In genomic region chr13:41812851-41813250, GRCh38 we compare ENCODE assay signal across 1 cellular context.
TF ChIP-seq lines count a peak whose summit lies in the region.

No MANE protein-coding gene starts in this region.

TF ChIP-seq in HepG2, 621 proteins besides CTCF, POLR2A, EP300 and RAD21 (continued from another document):
- no peak for TF ChIP-seq CENPBD1 (CRISPR knock-in tag; IDR thresholded peaks at IDR 0.05; ENCODE audit: borderline replicate concordance, low read depth)
- no peak for TF ChIP-seq ZNF614 (CRISPR knock-in tag; IDR thresholded peaks at IDR 0.05; ENCODE audit: borderline replicate concordance)
- TF ChIP-seq ZNF501 (CRISPR knock-in tag; IDR thresholded peaks at IDR 0.05), result no peak
- no peak for TF ChIP-seq ZNF713 (CRISPR knock-in tag; IDR thresholded peaks at IDR 0.05)
- TF ChIP-seq RFX3 (CRISPR knock-in tag; IDR thresholded peaks at IDR 0.05), result no peak
- no peak for TF ChIP-seq PRMT3 (CRISPR knock-in tag; IDR thresholded peaks at IDR 0.05; ENCODE audit: borderline replicate concordance, low read depth)
- no peak for TF ChIP-seq MAX (IDR thresholded peaks at IDR 0.05)
- no peak for TF ChIP-seq BRCA1 (CRISPR knock-in tag; IDR thresholded peaks at IDR 0.05)
- TF ChIP-seq, protein P1, sequence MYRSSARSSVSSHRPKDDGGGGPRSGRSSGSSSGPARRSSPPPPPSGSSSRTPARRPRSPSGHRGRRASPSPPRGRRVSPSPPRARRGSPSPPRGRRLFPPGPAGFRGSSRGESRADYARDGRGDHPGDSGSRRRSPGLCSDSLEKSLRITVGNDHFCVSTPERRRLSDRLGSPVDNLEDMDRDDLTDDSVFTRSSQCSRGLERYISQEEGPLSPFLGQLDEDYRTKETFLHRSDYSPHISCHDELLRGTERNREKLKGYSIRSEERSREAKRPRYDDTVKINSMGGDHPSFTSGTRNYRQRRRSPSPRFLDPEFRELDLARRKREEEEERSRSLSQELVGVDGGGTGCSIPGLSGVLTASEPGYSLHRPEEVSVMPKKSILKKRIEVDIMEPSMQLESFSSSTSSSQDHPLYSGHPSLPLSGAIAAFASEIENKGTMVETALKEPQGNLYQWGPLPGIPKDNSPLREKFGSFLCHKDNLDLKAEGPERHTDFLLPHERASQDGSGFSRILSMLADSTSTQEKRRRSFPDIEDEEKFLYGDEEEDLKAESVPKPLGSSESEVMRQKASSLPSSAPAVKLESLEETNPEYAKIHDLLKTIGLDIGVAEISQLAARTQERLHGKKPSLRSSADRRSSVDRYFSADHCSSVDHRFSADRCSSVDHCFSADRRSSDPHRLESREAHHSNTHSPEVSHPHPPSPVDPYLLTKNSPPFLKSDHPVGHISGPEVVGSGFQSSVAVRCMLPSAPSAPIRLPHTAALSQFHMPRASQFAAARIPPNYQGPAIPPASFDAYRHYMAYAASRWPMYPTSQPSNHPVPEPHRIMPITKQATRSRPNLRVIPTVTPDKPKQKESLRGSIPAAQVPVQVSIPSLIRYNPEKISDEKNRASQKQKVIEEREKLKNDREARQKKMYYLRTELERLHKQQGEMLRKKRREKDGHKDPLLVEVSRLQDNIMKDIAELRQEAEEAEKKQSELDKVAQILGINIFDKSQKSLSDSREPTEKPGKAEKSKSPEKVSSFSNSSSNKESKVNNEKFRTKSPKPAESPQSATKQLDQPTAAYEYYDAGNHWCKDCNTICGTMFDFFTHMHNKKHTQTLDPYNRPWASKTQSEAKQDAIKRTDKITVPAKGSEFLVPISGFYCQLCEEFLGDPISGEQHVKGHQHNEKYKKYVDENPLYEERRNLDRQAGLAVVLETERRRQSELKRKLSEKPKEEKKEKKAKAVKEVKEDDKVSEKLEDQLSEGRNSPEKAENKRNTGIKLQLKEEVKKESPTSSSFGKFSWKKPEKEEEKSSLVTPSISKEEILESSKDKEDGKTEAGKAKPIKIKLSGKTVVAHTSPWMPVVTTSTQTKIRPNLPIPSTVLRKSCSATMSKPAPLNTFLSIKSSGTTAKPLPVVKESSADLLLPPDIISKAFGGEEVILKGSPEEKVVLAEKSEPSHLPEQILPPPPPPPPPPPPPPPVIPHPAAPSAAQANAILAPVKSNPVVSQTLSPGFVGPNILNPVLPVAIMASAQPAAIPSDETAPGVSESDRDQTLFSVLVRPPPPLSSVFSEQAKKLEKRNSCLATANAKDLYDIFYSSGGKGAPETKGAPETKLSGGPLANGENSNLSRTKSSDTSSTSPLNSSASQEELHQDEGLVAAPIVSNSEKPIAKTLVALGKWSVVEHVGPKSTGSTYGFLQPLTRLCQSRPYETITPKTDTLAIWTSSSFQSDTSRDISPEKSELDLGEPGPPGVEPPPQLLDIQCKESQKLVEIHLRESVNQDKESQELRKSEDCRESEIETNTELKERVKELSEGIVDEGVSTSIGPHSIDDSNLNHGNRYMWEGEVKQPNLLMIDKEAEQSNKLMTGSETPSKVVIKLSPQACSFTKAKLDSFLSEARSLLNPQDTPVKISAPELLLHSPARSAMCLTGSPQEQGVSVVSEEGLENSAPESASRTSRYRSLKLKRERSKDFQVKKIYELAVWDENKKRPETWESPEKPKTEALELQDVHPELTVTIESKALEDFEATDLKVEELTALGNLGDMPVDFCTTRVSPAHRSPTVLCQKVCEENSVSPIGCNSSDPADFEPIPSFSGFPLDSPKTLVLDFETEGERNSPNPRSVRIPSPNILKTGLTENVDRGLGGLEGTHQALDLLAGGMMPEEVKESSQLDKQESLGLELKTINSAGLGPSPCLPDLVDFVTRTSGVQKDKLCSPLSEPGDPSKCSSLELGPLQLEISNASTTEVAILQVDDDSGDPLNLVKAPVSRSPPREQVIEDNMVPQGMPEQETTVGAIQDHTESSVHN (CRISPR knock-in tag; IDR thresholded peaks at IDR 0.05), result no peak
TF ChIP-seq in HepG2: peak in this region for 0.
